In the genomic region with DNA sequence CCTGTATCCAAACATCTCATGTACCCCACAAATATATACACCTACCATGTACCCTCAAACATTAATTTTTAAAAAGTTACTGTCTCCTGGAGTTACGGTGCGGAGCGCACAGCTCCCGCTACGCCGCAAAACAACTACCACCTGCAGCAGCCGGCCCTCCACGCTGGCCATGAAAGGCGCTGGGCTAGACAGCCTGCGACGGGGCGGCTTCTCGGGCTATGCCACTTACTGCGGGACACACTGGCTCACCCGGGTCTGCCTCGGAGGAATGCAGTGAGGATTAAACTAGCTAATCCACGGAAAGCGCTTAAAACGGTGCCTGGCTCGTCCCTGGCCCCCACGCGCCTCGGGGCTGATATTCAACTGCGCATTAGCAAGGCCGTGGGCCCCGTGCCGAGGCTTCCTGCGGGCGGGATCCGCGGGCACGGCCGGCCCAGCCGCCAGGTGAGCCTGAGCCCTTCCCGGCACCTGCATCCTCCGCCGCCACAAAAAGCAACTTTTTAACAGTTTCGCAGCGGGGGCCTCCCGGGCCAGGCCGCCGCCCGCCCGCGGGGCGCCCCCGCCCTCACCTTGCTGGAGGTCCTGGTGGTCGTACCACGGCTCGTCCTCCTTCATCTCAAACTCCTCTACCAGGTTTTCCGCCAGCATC, we compare ENCODE assay signal across 1 cellular context.
TF ChIP-seq lines count a peak whose summit lies in the region.

No MANE protein-coding gene starts in this region.

TF ChIP-seq in HepG2, 621 proteins besides CTCF, POLR2A, EP300 and RAD21 (continued from another document and continues in another):
- TF ChIP-seq PRMT3 (CRISPR knock-in tag; IDR thresholded peaks at IDR 0.05; ENCODE audit: borderline replicate concordance, low read depth) (peak; percentile 93), MTA1 (CRISPR knock-in tag; IDR thresholded peaks at IDR 0.05; ENCODE audit: borderline replicate concordance) (peak; percentile 29; the same call in 1 of the 2 replicates), REST (IDR thresholded peaks at IDR 0.05; ENCODE audit: borderline replicate concordance in 1 of 2, low read depth in 1 of 2, low read length in 2 of 2) (no peak), ATF7-NPFF (CRISPR knock-in tag; IDR thresholded peaks at IDR 0.05; ENCODE audit: low read depth) (peak; percentile 18; the same call in 1 of the 2 replicates), RBM39 (IDR thresholded peaks at IDR 0.05; ENCODE audit: low read depth, low read length, poor library complexity, severe bottlenecking) (peak; percentile 4), ZNF83 (CRISPR knock-in tag; IDR thresholded peaks at IDR 0.05; ENCODE audit: borderline replicate concordance) (peak; percentile 72; the same call in 1 of the 2 replicates), ZNF788 (CRISPR knock-in tag; IDR thresholded peaks at IDR 0.05; ENCODE audit: borderline replicate concordance) (no peak), ZNF776 (CRISPR knock-in tag; IDR thresholded peaks at IDR 0.05) (peak; percentile 29; the same call in 1 of the 2 replicates), ZNF598 (CRISPR knock-in tag; IDR thresholded peaks at IDR 0.05; ENCODE audit: borderline replicate concordance) (peak; percentile 76; the same call in 1 of the 2 replicates), ZNF569 (CRISPR knock-in tag; IDR thresholded peaks at IDR 0.05; ENCODE audit: borderline replicate concordance) (no peak; the same call in 1 of the 2 replicates), HIVEP1 (CRISPR knock-in tag; IDR thresholded peaks at IDR 0.05) (peak; percentile 39; the same call in 1 of the 2 replicates), ZXDC (CRISPR knock-in tag; IDR thresholded peaks at IDR 0.05) (peak; percentile 6; the same call in 1 of the 2 replicates), BATF2 (CRISPR knock-in tag; IDR thresholded peaks at IDR 0.05) (0 out of 2 replicates have a peak, but pooled peaks have one; percentile 36), XRCC5 (optimal IDR thresholded peaks at IDR 0.05; ENCODE audit: low read length) (peak; percentile 28), STAT6 (CRISPR knock-in tag; IDR thresholded peaks at IDR 0.05; ENCODE audit: borderline replicate concordance) (no peak), JDP2 (CRISPR knock-in tag; IDR thresholded peaks at IDR 0.05; ENCODE audit: borderline replicate concordance) (peak; percentile 22; the same call in 1 of the 2 replicates), TGIF2 (CRISPR knock-in tag; IDR thresholded peaks at IDR 0.05) (peak; percentile 20; the same call in 1 of the 2 replicates), MAZ (IDR thresholded peaks at IDR 0.05; ENCODE audit: borderline replicate concordance, low read depth, low read length) (peak; percentile 57; the same call in 1 of the 2 replicates), MAZ (CRISPR knock-in tag; IDR thresholded peaks at IDR 0.05; ENCODE audit: low read depth) (no peak), SAP130 (CRISPR knock-in tag; IDR thresholded peaks at IDR 0.05; ENCODE audit: low read depth) (peak; percentile 26; the same call in 1 of the 2 replicates), DPF2 (CRISPR knock-in tag; IDR thresholded peaks at IDR 0.05; ENCODE audit: borderline replicate concordance, low read depth) (0 out of 2 replicates have a peak, but pooled peaks have one; percentile 8), ZNF563 (CRISPR knock-in tag; IDR thresholded peaks at IDR 0.05) (peak; percentile 86), MED8 (CRISPR knock-in tag; IDR thresholded peaks at IDR 0.05; ENCODE audit: insufficient replicate concordance) (peak; percentile 60), ELF1 (CRISPR knock-in tag; IDR thresholded peaks at IDR 0.05) (0 out of 2 replicates have a peak, but pooled peaks have one; percentile 11), KDM5A (IDR thresholded peaks at IDR 0.05; ENCODE audit: borderline replicate concordance, low read length) (peak; percentile 58; the same call in 1 of the 2 replicates), AFF4 (CRISPR knock-in tag; IDR thresholded peaks at IDR 0.05) (no peak), ZNF138 (CRISPR knock-in tag; IDR thresholded peaks at IDR 0.05; ENCODE audit: low read depth) (0 out of 2 replicates have a peak, but pooled peaks have one; percentile 41), ZNF724P (CRISPR knock-in tag; IDR thresholded peaks at IDR 0.05; ENCODE audit: borderline replicate concordance) (no peak), ZNF605 (CRISPR knock-in tag; IDR thresholded peaks at IDR 0.05) (peak; percentile 92; the same call in 1 of the 2 replicates), SP140L (CRISPR knock-in tag; IDR thresholded peaks at IDR 0.05; ENCODE audit: borderline replicate concordance) (no peak), ZFY (CRISPR knock-in tag; IDR thresholded peaks at IDR 0.05) (peak; percentile 83), SOX13 (IDR thresholded peaks at IDR 0.05) (no peak), SOX13 (CRISPR knock-in tag; conservative IDR thresholded peaks at IDR 0.05 in 1 of 2, IDR thresholded peaks at IDR 0.05 in 1 of 2) (no peak), ZSCAN25 (CRISPR knock-in tag; IDR thresholded peaks at IDR 0.05) (0 out of 2 replicates have a peak, but pooled peaks have one; percentile 15), ISL2 (CRISPR knock-in tag; IDR thresholded peaks at IDR 0.05) (peak; percentile 62; the same call in 1 of the 2 replicates)
- TF ChIP-seq, protein P1, sequence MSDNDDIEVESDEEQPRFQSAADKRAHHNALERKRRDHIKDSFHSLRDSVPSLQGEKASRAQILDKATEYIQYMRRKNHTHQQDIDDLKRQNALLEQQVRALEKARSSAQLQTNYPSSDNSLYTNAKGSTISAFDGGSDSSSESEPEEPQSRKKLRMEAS (IDR thresholded peaks at IDR 0.05): peak; percentile 75
- TF ChIP-seq, protein P2, sequence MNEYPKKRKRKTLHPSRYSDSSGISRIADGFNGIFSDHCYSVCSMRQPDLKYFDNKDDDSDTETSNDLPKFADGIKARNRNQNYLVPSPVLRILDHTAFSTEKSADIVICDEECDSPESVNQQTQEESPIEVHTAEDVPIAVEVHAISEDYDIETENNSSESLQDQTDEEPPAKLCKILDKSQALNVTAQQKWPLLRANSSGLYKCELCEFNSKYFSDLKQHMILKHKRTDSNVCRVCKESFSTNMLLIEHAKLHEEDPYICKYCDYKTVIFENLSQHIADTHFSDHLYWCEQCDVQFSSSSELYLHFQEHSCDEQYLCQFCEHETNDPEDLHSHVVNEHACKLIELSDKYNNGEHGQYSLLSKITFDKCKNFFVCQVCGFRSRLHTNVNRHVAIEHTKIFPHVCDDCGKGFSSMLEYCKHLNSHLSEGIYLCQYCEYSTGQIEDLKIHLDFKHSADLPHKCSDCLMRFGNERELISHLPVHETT (CRISPR knock-in tag; conservative IDR thresholded peaks at IDR 0.05): no peak
- TF ChIP-seq, protein P3, sequence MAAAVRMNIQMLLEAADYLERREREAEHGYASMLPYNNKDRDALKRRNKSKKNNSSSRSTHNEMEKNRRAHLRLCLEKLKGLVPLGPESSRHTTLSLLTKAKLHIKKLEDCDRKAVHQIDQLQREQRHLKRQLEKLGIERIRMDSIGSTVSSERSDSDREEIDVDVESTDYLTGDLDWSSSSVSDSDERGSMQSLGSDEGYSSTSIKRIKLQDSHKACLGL (CRISPR knock-in tag; IDR thresholded peaks at IDR 0.05): peak; percentile 74; the same call in 1 of the 2 replicates
- TF ChIP-seq, protein P4, sequence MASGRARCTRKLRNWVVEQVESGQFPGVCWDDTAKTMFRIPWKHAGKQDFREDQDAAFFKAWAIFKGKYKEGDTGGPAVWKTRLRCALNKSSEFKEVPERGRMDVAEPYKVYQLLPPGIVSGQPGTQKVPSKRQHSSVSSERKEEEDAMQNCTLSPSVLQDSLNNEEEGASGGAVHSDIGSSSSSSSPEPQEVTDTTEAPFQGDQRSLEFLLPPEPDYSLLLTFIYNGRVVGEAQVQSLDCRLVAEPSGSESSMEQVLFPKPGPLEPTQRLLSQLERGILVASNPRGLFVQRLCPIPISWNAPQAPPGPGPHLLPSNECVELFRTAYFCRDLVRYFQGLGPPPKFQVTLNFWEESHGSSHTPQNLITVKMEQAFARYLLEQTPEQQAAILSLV (CRISPR knock-in tag; IDR thresholded peaks at IDR 0.05; ENCODE audit: borderline replicate concordance): peak; percentile 64; the same call in 1 of the 2 replicates
